Comparison of ENCODE assay signal across 9 cellular contexts in the genomic region with DNA sequence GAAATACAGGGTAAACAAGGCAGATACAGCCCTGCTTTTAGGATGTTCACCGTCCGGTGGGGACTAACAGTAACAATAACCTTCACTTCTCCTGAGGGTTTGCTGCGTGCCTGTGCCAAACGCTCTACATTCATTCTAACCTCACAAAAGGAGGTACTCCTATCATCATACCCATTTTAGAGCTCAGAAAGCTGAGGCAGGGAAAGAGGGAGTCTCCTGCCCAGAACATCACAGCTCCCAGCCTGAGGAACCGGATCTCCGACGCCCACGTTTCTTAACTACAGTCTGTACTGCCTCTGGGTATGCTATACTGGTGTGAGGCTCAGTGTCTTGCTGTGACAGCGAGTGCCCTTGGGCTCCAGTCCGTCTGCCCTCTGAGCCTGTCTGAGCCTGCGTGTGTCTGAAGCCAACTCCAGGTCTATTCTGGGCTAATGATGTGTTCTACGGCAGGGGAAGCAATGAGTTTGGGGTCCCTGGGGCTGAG. TPM values are rescaled to one million over a fixed set of nuclear protein-coding genes. Genes with fewer than 3 reads are reported as not detected.
A peak's percentile ranks its signal among the peaks of the same experiment; 100 is the strongest.
DNase-seq lines count a peak whose midpoint lies in the region; ATAC-seq and TF ChIP-seq lines count a peak whose summit lies in the region.
"Had no signal": no experiment of that assay in that cellular context is flagged by ENCODE, and none has a peak within 500 bp of the region (broad histone marks: within the 10 kb centered on the region; RNA-seq: fewer than 3 reads in every experiment).

No MANE protein-coding gene starts in this region.

- in situ Hi-C loops in HAP-1 (cut with MboI; ENCODE audit: low sequenced_read_pairs): no loop called here

- H3K4me1 Mint-ChIP-seq in activated T-helper 1 cell treated with anti-CD3 and anti-CD28 coated beads, Interleukin-12 subunit alpha, Interleukin-12 subunit beta, Interleukin-2, Interleukin-4 antibody, amounts not matched to agents 30 ng/mL and 10 ng/mL and 1 ng/mL, durations not matched to agents 14 hours and 24 hours and 36 hours (ENCODE audit: low read depth): peaks cover 32% of the 10 kb centered on the region

- H3K27ac Mint-ChIP-seq in activated T-helper 1 cell treated with anti-CD3 and anti-CD28 coated beads, Interleukin-12 subunit alpha, Interleukin-12 subunit beta, Interleukin-2, Interleukin-4 antibody, amounts not matched to agents 30 ng/mL and 10 ng/mL and 1 ng/mL, durations not matched to agents 14 hours and 24 hours and 36 hours: peak overlapping the region; percentile 98

- H3K4me3 Mint-ChIP-seq in activated T-helper 1 cell treated with anti-CD3 and anti-CD28 coated beads, Interleukin-12 subunit alpha, Interleukin-12 subunit beta, Interleukin-2, Interleukin-4 antibody, amounts not matched to agents 30 ng/mL and 10 ng/mL and 1 ng/mL, durations not matched to agents 14 hours and 24 hours and 36 hours: peak overlapping the region; percentile 99

- no peak for TF ChIP-seq POLR2A in spleen (IDR thresholded peaks at IDR 0.05)

- H3K36me3 ChIP-seq in HAP-1 (replicated peaks): no peaks in the 10 kb centered on the region
- peaks cover 0 to 18% (median 0%) of the 10 kb centered on the region in 6 donors for H3K36me3 ChIP-seq in spleen
- H3K36me3 ChIP-seq: tibial nerve had no signal

- no peaks in the 10 kb centered on the region for H3K27me3 Mint-ChIP-seq in activated T-helper 1 cell treated with anti-CD3 and anti-CD28 coated beads, Interleukin-12 subunit alpha, Interleukin-12 subunit beta, Interleukin-2, Interleukin-4 antibody, amounts not matched to agents 30 ng/mL and 10 ng/mL and 1 ng/mL, durations not matched to agents 14 hours and 24 hours and 36 hours (ENCODE audit: insufficient read depth)

- H3K27me3 ChIP-seq in HAP-1 (ENCODE audit: low read depth) (no peaks in the 10 kb centered on the region), spleen (replicated peaks in 1 of 7) (peaks cover 0 to 7% (median 0%) of the 10 kb centered on the region in 7 donors)
- H3K27me3 ChIP-seq: SJSA1 had no signal

- no peaks in the 10 kb centered on the region for H3K9me3 Mint-ChIP-seq in activated T-helper 1 cell treated with anti-CD3 and anti-CD28 coated beads, Interleukin-12 subunit alpha, Interleukin-12 subunit beta, Interleukin-2, Interleukin-4 antibody, amounts not matched to agents 30 ng/mL and 10 ng/mL and 1 ng/mL, durations not matched to agents 14 hours and 24 hours and 36 hours

- WGBS in spleen, 5 donors: 62 to 73% (median 65%) methylated on average over 12 of the region's 12 CpGs

- TF ChIP-seq CTCF in spleen (IDR thresholded peaks at IDR 0.05 in 8 of 11, conservative IDR thresholded peaks at IDR 0.05 in 3 of 11): no peak

- H3K4me3 ChIP-seq in HAP-1 (peak overlapping the region; percentile 62), spleen (peak overlapping the region; percentile 46 to 98 (median 85))

- DNase-seq in HAP-1 (ENCODE audit: low spot score in 2 of 2) (no peak), left cardiac atrium (no peak), spleen (peak; percentile 70)
- DNase-seq in activated T-helper 1 cell treated with anti-CD3 and anti-CD28 coated beads, Interleukin-12 subunit alpha, Interleukin-12 subunit beta, Interleukin-2, Interleukin-4 antibody, amounts not matched to agents 30 ng/mL and 10 ng/mL and 1 ng/mL, durations not matched to agents 14 hours and 24 hours and 36 hours (ENCODE audit: low spot score): no peak

- peak overlapping the region; percentile 43 to 92 (median 90) for H3K27ac ChIP-seq in spleen
- H3K27ac ChIP-seq: SJSA1 had no signal

- peaks cover 4% of the 10 kb centered on the region for H3K36me3 Mint-ChIP-seq in activated T-helper 1 cell treated with anti-CD3 and anti-CD28 coated beads, Interleukin-12 subunit alpha, Interleukin-12 subunit beta, Interleukin-2, Interleukin-4 antibody, amounts not matched to agents 30 ng/mL and 10 ng/mL and 1 ng/mL, durations not matched to agents 14 hours and 24 hours and 36 hours (ENCODE audit: low read depth)

- H3K9me3 ChIP-seq in HAP-1 (no peaks in the 10 kb centered on the region), spleen (no peaks in the 10 kb centered on the region)
- H3K9me3 ChIP-seq: SJSA1, tibial nerve had no signal

- ATAC-seq in left cardiac atrium: peak; percentile 7 to 22
- ATAC-seq in HG03342 (IDR thresholded peaks at IDR 0.05; ENCODE audit: unreplicated experiment): no peak
- ATAC-seq in HG03378 (IDR thresholded peaks at IDR 0.05; ENCODE audit: unreplicated experiment): no peak
- ATAC-seq in HG03139 (IDR thresholded peaks at IDR 0.05; ENCODE audit: unreplicated experiment): no peak

- H3K4me1 ChIP-seq in HAP-1 (peaks cover 5% of the 10 kb centered on the region; the same call in 1 of the 2 replicates), spleen (peaks cover 24 to 65% (median 51%) of the 10 kb centered on the region in 6 donors)

- intact Hi-C loops in activated T-helper 1 cell treated with anti-CD3 and anti-CD28 coated beads, Interleukin-12 subunit alpha, Interleukin-12 subunit beta, Interleukin-2, Interleukin-4 antibody, amounts not matched to agents 30 ng/mL and 10 ng/mL and 1 ng/mL, durations not matched to agents 14 hours and 24 hours and 36 hours (cut with micrococcal nuclease): loop anchor here (5.0 kb wide), 2 partner anchors 300 to 345 kb away; a partner anchor contains a TSS
- intact Hi-C loops in left cardiac atrium (cut with DNase I) (no loop called here), spleen (cut with DNase I; ENCODE audit: low total_unique reads) (no loop called here)

RNA-seq across cellular contexts. Expression of a gene that starts 5.1 kb away (rescaled TPM):
- 32.8 and 38.5 TPM in 2 replicates for total RNA-seq in activated T-helper 1 cell treated with anti-CD3 and anti-CD28 coated beads, Interleukin-12 subunit alpha, Interleukin-12 subunit beta, Interleukin-2, Interleukin-4 antibody, amounts not matched to agents 30 ng/mL and 10 ng/mL and 1 ng/mL, durations not matched to agents 14 hours and 24 hours and 36 hours
- total RNA-seq in left cardiac atrium (100 to 1,000 TPM; 174 to 202 TPM), spleen (10 to 100 TPM; 20.7 to 43.7 (median 25.3) TPM)
- 10 to 100 TPM; 20.6 to 39.5 (median 21.1) TPM for polyA plus RNA-seq in spleen

RNA-seq across cellular contexts. Expression of a gene that starts 20.6 kb away (rescaled TPM):
- not detected in 2 replicates for total RNA-seq in activated T-helper 1 cell treated with anti-CD3 and anti-CD28 coated beads, Interleukin-12 subunit alpha, Interleukin-12 subunit beta, Interleukin-2, Interleukin-4 antibody, amounts not matched to agents 30 ng/mL and 10 ng/mL and 1 ng/mL, durations not matched to agents 14 hours and 24 hours and 36 hours
- not detected for total RNA-seq in left cardiac atrium
- total RNA-seq in spleen: not detected
- under 1 TPM; 0.11 to 0.19 (median 0.12) TPM for polyA plus RNA-seq in spleen
- total RNA-seq: SJSA1, tibial nerve had no signal

RNA-seq across cellular contexts. Expression of a gene that starts 32.0 kb away (rescaled TPM):
- not detected in 2 replicates for total RNA-seq in activated T-helper 1 cell treated with anti-CD3 and anti-CD28 coated beads, Interleukin-12 subunit alpha, Interleukin-12 subunit beta, Interleukin-2, Interleukin-4 antibody, amounts not matched to agents 30 ng/mL and 10 ng/mL and 1 ng/mL, durations not matched to agents 14 hours and 24 hours and 36 hours
- total RNA-seq in left cardiac atrium: under 1 TPM in 1 of 2 donors, not detected in 1; 0.97 TPM
- total RNA-seq in spleen: 1 to 10 TPM in 4 of 7 donors, under 1 TPM in 1, not detected in 2; 0.80 to 2.8 (median 2.5) TPM
- 10 to 100 TPM; 13.1 to 16.8 (median 15.7) TPM for polyA plus RNA-seq in spleen
- total RNA-seq: SJSA1 had no signal

Comparison
In these comparisons a context has a peak if more than half of its experiments do, and no peak if none do; other contexts are left out.
1. ATAC-seq: peak in left cardiac atrium (2 of 2); none in HG03342 (single experiment), HG03378 (single experiment) and HG03139 (single experiment).